ENCODE assay signal across 8 cellular contexts in genomic region chr6:116409756-116410155, GRCh38. TPM values are rescaled to one million over a fixed set of nuclear protein-coding genes. Genes with fewer than 3 reads are reported as not detected.
DNase-seq lines count a peak whose midpoint lies in the region; ATAC-seq, FAIRE-seq and TF ChIP-seq lines count a peak whose summit lies in the region.
"Had no signal": no experiment of that assay in that cellular context is flagged by ENCODE, and none has a peak within 500 bp of the region (broad histone marks: within the 10 kb centered on the region; RNA-seq: fewer than 3 reads in every experiment).

No MANE protein-coding gene starts in this region.

- no peaks in the 10 kb centered on the region for H3K9me3 ChIP-seq in gastrocnemius medialis

- peak; percentile 68 for ATAC-seq in HG02852 (IDR thresholded peaks at IDR 0.05; ENCODE audit: unreplicated experiment)
- no peak for ATAC-seq in gastrocnemius medialis

- H3K4me3 ChIP-seq in NB4 (ENCODE audit: low read depth, low read length) (no peak overlapping the region), gastrocnemius medialis (no peak overlapping the region)

- H3K4me1 ChIP-seq in gastrocnemius medialis: peaks cover 65 to 75% of the 10 kb centered on the region in 2 donors

- DNase-seq in GM19238 (ENCODE audit: insufficient read length, low spot score): peak; percentile 10
- peak; percentile 18 for DNase-seq in NB4 (ENCODE audit: low read depth)
- DNase-seq in gastrocnemius medialis: no peak
- no peak for DNase-seq in DMS 273 treated with DMSO at 0.1 percent for 48 hours (lab: John Stamatoyannopoulos, UW)
- no peak for DNase-seq in NCI-H774 (lab: John Stamatoyannopoulos, UW)
- DNase-seq in urothelium cell line (ENCODE audit: low spot score): no peak
- DNase-seq: nucleus accumbens had no signal

- H3K27me3 ChIP-seq in gastrocnemius medialis: no peaks in the 10 kb centered on the region

- H3K27ac ChIP-seq in gastrocnemius medialis: peak overlapping the region; percentile 70 to 85 (median 78)

- in situ Hi-C loops in gastrocnemius medialis (cut with MboI; ENCODE audit: low sequenced_read_pairs in 4 of 4): no loop called here

- TF ChIP-seq CTCF in NB4 (IDR thresholded peaks at IDR 0.05; ENCODE audit: low read depth, low read length) (no peak), gastrocnemius medialis (IDR thresholded peaks at IDR 0.05 in 4 of 5, conservative IDR thresholded peaks at IDR 0.05 in 1 of 5) (no peak)

- H3K36me3 ChIP-seq in gastrocnemius medialis: no peaks in the 10 kb centered on the region

- TF ChIP-seq POLR2A in NB4 (IDR thresholded peaks at IDR 0.05; ENCODE audit: extremely low read depth, insufficient read length) (no peak), gastrocnemius medialis (IDR thresholded peaks at IDR 0.05) (no peak)

- FAIRE-seq in urothelium cell line (lab: Jason Lieb, UNC): no peak

- intact Hi-C loops in gastrocnemius medialis (cut with DNase I; ENCODE audit: low total_unique reads): loop anchor here (2.0 to 10.0 kb wide), 2 partner anchors 39 to 125 kb away; partner anchors contain the start of gene DSE

RNA-seq across cellular contexts. Expression of gene DSE, which starts 39.0 kb away (rescaled TPM):
- 10 to 100 TPM in 3 of 4 donors, 1 to 10 TPM in 1; 9.6 to 14.8 (median 11.8) TPM for total RNA-seq in gastrocnemius medialis

RNA-seq across cellular contexts. Expression of gene CALHM6, which starts 51.4 kb away (rescaled TPM):
- total RNA-seq in gastrocnemius medialis: 1 to 10 TPM in 1 of 4 donors, under 1 TPM in 3; 0.63 to 2.3 (median 0.86) TPM

Comparison
In these comparisons a context has a peak if more than half of its experiments do, and no peak if none do; other contexts are left out.
1. DNase-seq: peak in GM19238 (single experiment) and NB4 (single experiment); none in gastrocnemius medialis (0 of 2), DMS 273 treated with DMSO at 0.1 percent for 48 hours (single experiment), NCI-H774 (single experiment) and urothelium cell line (single experiment).